Comparison of ENCODE assay signal across 8 cellular contexts in genomic region chr1:47351305-47351704, GRCh38. TPM values are rescaled to one million over a fixed set of nuclear protein-coding genes. Genes with fewer than 3 reads are reported as not detected.
DNase-seq lines count a peak whose midpoint lies in the region; ATAC-seq and TF ChIP-seq lines count a peak whose summit lies in the region.
"Had no signal": no experiment of that assay in that cellular context is flagged by ENCODE, and none has a peak within 500 bp of the region (broad histone marks: within the 10 kb centered on the region; RNA-seq: fewer than 3 reads in every experiment).

No MANE protein-coding gene starts in this region.

- TF ChIP-seq POLR2A in GM18505 (IDR thresholded peaks at IDR 0.05; ENCODE audit: borderline replicate concordance, extremely low read depth, insufficient read depth, insufficient read length), result no peak

- ATAC-seq in GM18870 (IDR thresholded peaks at IDR 0.05; ENCODE audit: unreplicated experiment) (peak; percentile 99), left colon (peak; percentile 68), GM18505 (IDR thresholded peaks at IDR 0.05; ENCODE audit: unreplicated experiment) (no peak)

- intact Hi-C loops in left colon (cut with DNase I, micrococcal nuclease), result no loop called here

- DNase-seq in H4 (ENCODE audit: low spot score) (peak; percentile 20), M059J (ENCODE audit: low read depth) (peak; percentile 57), left colon (no peak), DMS153 (lab: John Stamatoyannopoulos, UW) (no peak), midbrain (lab: John Stamatoyannopoulos, UW) (no peak)
- DNase-seq: activated B cell treated with CpG ODN at 0.5 μM for 24 hours had no signal

RNA-seq across cellular contexts. Expression of gene CMPK1, which starts 17.7 kb away (rescaled TPM):
- total RNA-seq in H4 (2014; rRNA removed; shearing (Covaris generic)), result 108 and 137 TPM in 2 replicates
- total RNA-seq in M059J (2014; rRNA removed; shearing (Covaris generic)), result 145 and 196 TPM in 2 replicates
- total RNA-seq in left colon, result 100 to 1,000 TPM; 216 to 220 TPM

RNA-seq across cellular contexts. Expression of gene STIL, which starts 37.4 kb away (rescaled TPM):
- 34.3 and 44.2 TPM in 2 replicates for total RNA-seq in H4 (2014; rRNA removed; shearing (Covaris generic))
- total RNA-seq in M059J (2014; rRNA removed; shearing (Covaris generic)), result 34.4 and 48.1 TPM in 2 replicates
- 10 to 100 TPM in 1 of 2 donors, 1 to 10 TPM in 1; 4.7 to 10.7 TPM for total RNA-seq in left colon

Comparison
In these comparisons a context has a peak if more than half of its experiments do, and no peak if none do; other contexts are left out.
1. DNase-seq: peak in H4 (single experiment) and M059J (single experiment); none in left colon (0 of 2), DMS153 (single experiment) and midbrain (single experiment).